11 cellular contexts compared by ENCODE assay signal in the genomic region with DNA sequence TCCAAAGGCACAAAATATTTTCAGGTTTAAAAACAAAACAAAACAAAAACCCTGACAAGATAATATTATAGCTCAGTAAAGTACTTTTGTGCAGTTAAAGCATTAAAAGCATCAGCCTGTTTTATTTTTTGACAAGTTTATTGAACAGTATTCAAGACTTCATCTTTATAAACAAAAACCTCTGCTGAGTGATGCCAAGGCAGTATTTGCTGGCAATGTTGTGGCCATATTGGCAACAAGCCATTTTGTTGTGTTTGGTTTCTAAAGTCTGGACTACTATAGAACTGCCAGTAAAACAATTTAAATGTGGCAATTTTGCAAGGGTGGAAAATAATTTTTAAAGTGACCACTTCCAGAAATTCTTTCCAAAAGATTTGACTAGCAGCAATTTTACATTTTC. TPM values are rescaled to one million over a fixed set of nuclear protein-coding genes. Genes with fewer than 3 reads are reported as not detected.
DNase-seq lines count a peak whose midpoint lies in the region; ATAC-seq and TF ChIP-seq lines count a peak whose summit lies in the region.
"Had no signal": no experiment of that assay in that cellular context is flagged by ENCODE, and none has a peak within 500 bp of the region (broad histone marks: within the 10 kb centered on the region; RNA-seq: fewer than 3 reads in every experiment).

No MANE protein-coding gene starts in this region.

- in situ Hi-C loops in astrocyte of the spinal cord (cut with HindIII; ENCODE audit: low sequenced_read_pairs), result no loop called here

- no peak for ATAC-seq in HG02798 (IDR thresholded peaks at IDR 0.05; ENCODE audit: poor library complexity, unreplicated experiment)
- ATAC-seq: gastrocnemius medialis had no signal

- no peaks in the 10 kb centered on the region for H3K27me3 Mint-ChIP-seq in activated CD4-positive, alpha-beta T cell treated with anti-CD3 and anti-CD28 coated beads, Interleukin-2, amount 10 ng/mL, durations not matched to agents 24 days and 14 days

- TF ChIP-seq CTCF in astrocyte of the spinal cord (IDR thresholded peaks at IDR 0.05; ENCODE audit: low read depth, low read length), result no peak

- no peak overlapping the region for H3K4me3 Mint-ChIP-seq in activated CD4-positive, alpha-beta T cell treated with anti-CD3 and anti-CD28 coated beads, Interleukin-2, amount 10 ng/mL, durations not matched to agents 24 days and 14 days

- peaks cover 29% of the 10 kb centered on the region for H3K4me1 Mint-ChIP-seq in activated CD4-positive, alpha-beta T cell treated with anti-CD3 and anti-CD28 coated beads, Interleukin-2, amount 10 ng/mL, durations not matched to agents 24 days and 14 days

- intact Hi-C loops in activated CD4-positive, alpha-beta T cell treated with anti-CD3 and anti-CD28 coated beads, Interleukin-2, amount 10 ng/mL, durations not matched to agents 24 days and 14 days (cut with micrococcal nuclease), result no loop called here

- peaks cover 40% of the 10 kb centered on the region for H3K36me3 Mint-ChIP-seq in activated CD4-positive, alpha-beta T cell treated with anti-CD3 and anti-CD28 coated beads, Interleukin-2, amount 10 ng/mL, durations not matched to agents 24 days and 14 days (ENCODE audit: low read depth)

- H3K27ac Mint-ChIP-seq in activated CD4-positive, alpha-beta T cell treated with anti-CD3 and anti-CD28 coated beads, Interleukin-2, amount 10 ng/mL, durations not matched to agents 24 days and 14 days, result peak overlapping the region; percentile 29

- no peak overlapping the region for H3K4me3 ChIP-seq in astrocyte of the spinal cord (ENCODE audit: low read depth, low read length)
- H3K4me3 ChIP-seq: cardiac muscle cell, gastrocnemius medialis, transverse colon had no signal

- H3K9me3 Mint-ChIP-seq in activated CD4-positive, alpha-beta T cell treated with anti-CD3 and anti-CD28 coated beads, Interleukin-2, amount 10 ng/mL, durations not matched to agents 24 days and 14 days, result no peaks in the 10 kb centered on the region

- DNase-seq in activated CD4-positive, alpha-beta T cell treated with anti-CD3 and anti-CD28 coated beads, Interleukin-2, amount 10 ng/mL, durations not matched to agents 24 days and 14 days, result no peak
- DNase-seq in activated CD4-positive, alpha-beta T cell treated with anti-CD3 and anti-CD28 coated beads, Interleukin-2, amount 50 U/mL, for 4 hours, result no peak
- DNase-seq in astrocyte of the spinal cord (ENCODE audit: low read depth, low spot score), result peak; percentile 22
- DNase-seq in myocyte (ENCODE audit: low read depth), result peak; percentile 18
- DNase-seq in COR-L47 (lab: John Stamatoyannopoulos, UW), result no peak
- DNase-seq: activated CD8-positive, alpha-beta memory T cell treated with anti-CD3 and anti-CD28 coated beads, Interleukin-2, amount 50 U/mL, for 4 hours; gastrocnemius medialis; NCI-H1694; transverse colon had no signal

RNA-seq across cellular contexts. Expression of a gene that starts 15.9 kb away (rescaled TPM):
- total RNA-seq in activated CD4-positive, alpha-beta T cell treated with anti-CD3 and anti-CD28 coated beads, Interleukin-2, amount 10 ng/mL, durations not matched to agents 24 days and 14 days, result 317 and 318 TPM in 2 replicates
- total RNA-seq in myocyte, result 109 and 117 TPM in 2 replicates
- polyA plus RNA-seq in myocyte (2012), result 189 TPM

RNA-seq across cellular contexts. Expression of a gene that starts 15.9 kb away (rescaled TPM):
- 148 and 151 TPM in 2 replicates for total RNA-seq in activated CD4-positive, alpha-beta T cell treated with anti-CD3 and anti-CD28 coated beads, Interleukin-2, amount 10 ng/mL, durations not matched to agents 24 days and 14 days
- total RNA-seq in myocyte, result 32.7 and 33.3 TPM in 2 replicates
- polyA plus RNA-seq in myocyte (2012), result 24.8 TPM

RNA-seq across cellular contexts. Expression of a gene that starts 33.2 kb away (rescaled TPM):
- 3.5 and 5.2 TPM in 2 replicates for total RNA-seq in activated CD4-positive, alpha-beta T cell treated with anti-CD3 and anti-CD28 coated beads, Interleukin-2, amount 10 ng/mL, durations not matched to agents 24 days and 14 days
- 1.2 and 5.5 TPM in 2 replicates for total RNA-seq in myocyte
- 13.4 TPM for polyA plus RNA-seq in myocyte (2012)

RNA-seq across cellular contexts. Expression of a gene that starts 50.3 kb away (rescaled TPM):
- total RNA-seq in activated CD4-positive, alpha-beta T cell treated with anti-CD3 and anti-CD28 coated beads, Interleukin-2, amount 10 ng/mL, durations not matched to agents 24 days and 14 days, result 41.3 and 42.8 TPM in 2 replicates
- total RNA-seq in myocyte, result 34.3 and 37.1 TPM in 2 replicates
- polyA plus RNA-seq in myocyte (2012), result 38.0 TPM

RNA-seq across cellular contexts. Expression of a gene that starts 50.4 kb away (rescaled TPM):
- 82.3 and 94.9 TPM in 2 replicates for total RNA-seq in activated CD4-positive, alpha-beta T cell treated with anti-CD3 and anti-CD28 coated beads, Interleukin-2, amount 10 ng/mL, durations not matched to agents 24 days and 14 days
- total RNA-seq in myocyte, result 227 and 282 TPM in 2 replicates
- polyA plus RNA-seq in myocyte (2012), result 343 TPM

Comparison
In these comparisons a context has a peak if more than half of its experiments do, and no peak if none do; other contexts are left out.
1. DNase-seq: peak in astrocyte of the spinal cord (single experiment) and myocyte (single experiment); none in activated CD4-positive, alpha-beta T cell treated with anti-CD3 and anti-CD28 coated beads, Interleukin-2, amount 10 ng/mL, durations not matched to agents 24 days and 14 days (single experiment), activated CD4-positive, alpha-beta T cell treated with anti-CD3 and anti-CD28 coated beads, Interleukin-2, amount 50 U/mL, for 4 hours (0 of 2) and COR-L47 (single experiment).